ENCODE assay signal across 20 cellular contexts in genomic region chr20:62837091-62837490, GRCh38. TPM values are rescaled to one million over a fixed set of nuclear protein-coding genes. Genes with fewer than 3 reads are reported as not detected.
A peak's percentile ranks its signal among the peaks of the same experiment; 100 is the strongest.
DNase-seq lines count a peak whose midpoint lies in the region; ATAC-seq and TF ChIP-seq lines count a peak whose summit lies in the region.
"Had no signal": no experiment of that assay in that cellular context is flagged by ENCODE, and none has a peak within 500 bp of the region (broad histone marks: within the 10 kb centered on the region; RNA-seq: fewer than 3 reads in every experiment).

No MANE protein-coding gene starts in this region.

- 92 to 94% methylated on average over 15 of the region's 15 CpGs for WGBS in heart right ventricle, 2 donors

- peak; percentile 33 for DNase-seq in Right ventricle myocardium superior
- DNase-seq in heart right ventricle = no peak
- no peak for DNase-seq in Karpas-422
- no peak for DNase-seq in activated B cell treated with CpG ODN at 0.5 μM for 24 hours
- no peak for DNase-seq in stimulated activated naive B cell treated with anti-CD40 and anti-IgM and Interleukin-4, amounts not matched to agents 10 μg/mL and 1 μg/mL and 100 μg/mL, for 72 hours
- DNase-seq in WTC11 (ENCODE audit: low spot score) = no peak
- no peak for DNase-seq in activated T-cell treated with anti-CD3 and anti-CD28 coated beads, Interleukin-2, amount 50 U/mL, for 48 hours
- DNase-seq: 8988T, BE2C, GM23248, KG1, NCI-H1436, NCI-H1930, NCI-H345, NCI-H524 treated with DMSO at 0.1 percent for 48 hours, SHP77 treated with DMSO at 0.1 percent for 48 hours had no signal

- no peak overlapping the region for H3K9ac ChIP-seq in Karpas-422 (ENCODE audit: low read length)
- H3K9ac ChIP-seq: GM23248, SK-N-SH had no signal

- H3K27ac ChIP-seq in heart right ventricle = no peak overlapping the region
- H3K27ac ChIP-seq in Karpas-422 (ENCODE audit: low read length) = peak overlapping the region; percentile 71; the same call in 1 of the 2 replicates
- H3K27ac ChIP-seq: GM23248 had no signal

- H3K36me3 Mint-ChIP-seq in activated B cell treated with CpG ODN at 0.5 μM for 24 hours (ENCODE audit: low read depth) = peaks cover 18% of the 10 kb centered on the region
- peaks cover 0 to 3% of the 10 kb centered on the region in 2 donors for H3K36me3 Mint-ChIP-seq in stimulated activated naive B cell treated with anti-CD40 and anti-IgM and Interleukin-4, amounts not matched to agents 10 μg/mL and 1 μg/mL and 100 μg/mL, for 72 hours
- peaks cover 17% of the 10 kb centered on the region for H3K36me3 Mint-ChIP-seq in WTC11

- intact Hi-C loops in Right ventricle myocardium superior (cut with DNase I) = no loop called here
- intact Hi-C loops in heart right ventricle (cut with DNase I) = no loop called here
- intact Hi-C loops in activated B cell treated with CpG ODN at 0.5 μM for 24 hours (cut with micrococcal nuclease) = no loop called here

- H3K4me3 Mint-ChIP-seq in activated B cell treated with CpG ODN at 0.5 μM for 24 hours (no peak overlapping the region), WTC11 (no peak overlapping the region)
- peak overlapping the region in 1 of 2 donors; percentile 37 for H3K4me3 Mint-ChIP-seq in stimulated activated naive B cell treated with anti-CD40 and anti-IgM and Interleukin-4, amounts not matched to agents 10 μg/mL and 1 μg/mL and 100 μg/mL, for 72 hours

- H3K27me3 ChIP-seq in heart right ventricle (peaks cover 0 to 5% (median 0%) of the 10 kb centered on the region in 7 donors), Karpas-422 (ENCODE audit: low read length) (no peaks in the 10 kb centered on the region)
- H3K27me3 ChIP-seq: BE2C had no signal

- H3K27me3 Mint-ChIP-seq in activated B cell treated with CpG ODN at 0.5 μM for 24 hours (no peaks in the 10 kb centered on the region), WTC11 (ENCODE audit: low read depth) (no peaks in the 10 kb centered on the region)
- no peaks in the 10 kb centered on the region for H3K27me3 Mint-ChIP-seq in stimulated activated naive B cell treated with anti-CD40 and anti-IgM and Interleukin-4, amounts not matched to agents 10 μg/mL and 1 μg/mL and 100 μg/mL, for 72 hours

- H3K9me2 ChIP-seq in Karpas-422 (replicated peaks; ENCODE audit: insufficient read depth, low read length) = no peaks in the 10 kb centered on the region
- H3K9me2 ChIP-seq: SK-N-SH had no signal

- no peak overlapping the region for H2AFZ ChIP-seq in Karpas-422 (ENCODE audit: low read length)

- H3K27ac Mint-ChIP-seq in activated B cell treated with CpG ODN at 0.5 μM for 24 hours (peak overlapping the region; percentile 90), WTC11 (no peak overlapping the region)
- H3K27ac Mint-ChIP-seq in stimulated activated naive B cell treated with anti-CD40 and anti-IgM and Interleukin-4, amounts not matched to agents 10 μg/mL and 1 μg/mL and 100 μg/mL, for 72 hours = peak overlapping the region; percentile 94

- H3K4me1 ChIP-seq in heart right ventricle (peaks cover 0 to 9% (median 0%) of the 10 kb centered on the region in 9 donors), Karpas-422 (ENCODE audit: low read length) (peaks cover 36% of the 10 kb centered on the region)

- H3K36me3 ChIP-seq in heart right ventricle = no peaks in the 10 kb centered on the region
- no peaks in the 10 kb centered on the region for H3K36me3 ChIP-seq in Karpas-422 (ENCODE audit: insufficient read depth, low read length)
- H3K36me3 ChIP-seq: BE2C had no signal

- H3K4me2 ChIP-seq in Karpas-422 (ENCODE audit: low read depth, low read length, poor library complexity, severe bottlenecking) = no peak overlapping the region
- H3K4me2 ChIP-seq: SK-N-SH had no signal

- no peaks in the 10 kb centered on the region for H3K9me3 ChIP-seq in heart right ventricle
- H3K9me3 ChIP-seq in Karpas-422 (ENCODE audit: low read length) = no peaks in the 10 kb centered on the region
- H3K9me3 ChIP-seq: BE2C, SK-N-SH had no signal

- H3K4me1 Mint-ChIP-seq in activated B cell treated with CpG ODN at 0.5 μM for 24 hours = peaks cover 54% of the 10 kb centered on the region
- H3K4me1 Mint-ChIP-seq in stimulated activated naive B cell treated with anti-CD40 and anti-IgM and Interleukin-4, amounts not matched to agents 10 μg/mL and 1 μg/mL and 100 μg/mL, for 72 hours = peaks cover 17 to 34% of the 10 kb centered on the region in 2 donors
- H3K4me1 Mint-ChIP-seq in WTC11 = peaks cover 13% of the 10 kb centered on the region

- H3K9me3 Mint-ChIP-seq in activated B cell treated with CpG ODN at 0.5 μM for 24 hours = no peaks in the 10 kb centered on the region
- no peaks in the 10 kb centered on the region for H3K9me3 Mint-ChIP-seq in stimulated activated naive B cell treated with anti-CD40 and anti-IgM and Interleukin-4, amounts not matched to agents 10 μg/mL and 1 μg/mL and 100 μg/mL, for 72 hours
- H3K9me3 Mint-ChIP-seq in WTC11 = no peaks in the 10 kb centered on the region

- CTCF ChIA-PET in activated B cell treated with CpG ODN at 0.5 μM for 24 hours (lab: Charles Lee) = no interaction called here
- CTCF ChIA-PET in WTC11 (lab: Charles Lee) = no interaction called here

- TF ChIP-seq CTCF in heart right ventricle (IDR thresholded peaks at IDR 0.05) (no peak), activated B cell treated with CpG ODN at 0.5 μM for 24 hours (IDR thresholded peaks at IDR 0.05) (no peak), WTC11 (IDR thresholded peaks at IDR 0.05) (no peak)

- H3K4me3 ChIP-seq in heart right ventricle (no peak overlapping the region), Karpas-422 (ENCODE audit: low read length) (no peak overlapping the region)
- H3K4me3 ChIP-seq: GM23248 had no signal

- H4K20me1 ChIP-seq in Karpas-422 (ENCODE audit: insufficient read depth, low read depth, low read length) = no peaks in the 10 kb centered on the region

- POLR2A ChIA-PET in activated B cell treated with CpG ODN at 0.5 μM for 24 hours (lab: Charles Lee) = interaction anchor here (0.7 kb wide), 2 partner anchors 11 to 22 kb away, joined by 3 to 4 read pairs; no protein-coding TSS in a partner anchor
- POLR2A ChIA-PET in WTC11 (lab: Charles Lee) = no interaction called here

- ATAC-seq in Right ventricle myocardium superior (ENCODE audit: poor library complexity) (no peak), heart right ventricle (no peak), activated B cell treated with CpG ODN at 0.5 μM for 24 hours (ENCODE audit: low read depth) (no peak), WTC11 (no peak), GM18502 (IDR thresholded peaks at IDR 0.05; ENCODE audit: poor library complexity, unreplicated experiment) (no peak)
- no peak for ATAC-seq in stimulated activated naive B cell treated with anti-CD40 and anti-IgM and Interleukin-4, amounts not matched to agents 10 μg/mL and 1 μg/mL and 100 μg/mL, for 72 hours (replicated peaks)
- ATAC-seq: HCT116, Panc1 had no signal

- no peaks in the 10 kb centered on the region for H3K79me2 ChIP-seq in Karpas-422 (ENCODE audit: low read length)

TF ChIP-seq in WTC11, 78 proteins besides CTCF, POLR2A, EP300 and RAD21 (continues in another document):
- no peak for TF ChIP-seq STAT6 (CRISPR knock-in tag; conservative IDR thresholded peaks at IDR 0.05; ENCODE audit: low read depth)
- no peak for TF ChIP-seq JAZF1 (CRISPR knock-in tag; IDR thresholded peaks at IDR 0.05)
- no peak for TF ChIP-seq ZNF671 (CRISPR knock-in tag; IDR thresholded peaks at IDR 0.05)
- TF ChIP-seq IRF2 (CRISPR knock-in tag; IDR thresholded peaks at IDR 0.05; ENCODE audit: borderline replicate concordance, low read depth) = no peak
- no peak for TF ChIP-seq ZNF317 (CRISPR knock-in tag; IDR thresholded peaks at IDR 0.05; ENCODE audit: borderline replicate concordance, low read depth)

RNA-seq across cellular contexts. Expression of gene COL9A3, which starts 20.2 kb away (rescaled TPM):
- 2.7 TPM for total RNA-seq in Right ventricle myocardium superior
- 1 to 10 TPM in 8 of 10 donors, under 1 TPM in 2; 0.45 to 3.6 (median 1.8) TPM for total RNA-seq in heart right ventricle
- 10 to 100 TPM in 1 of 2 donors, 1 to 10 TPM in 1; 4.5 to 15.2 TPM for polyA plus RNA-seq in heart right ventricle
- 41.2 and 87.5 TPM in 2 replicates for total RNA-seq in Karpas-422 (2014; rRNA removed; shearing (Covaris generic); ENCODE audit: low replicate concordance)
- total RNA-seq in activated B cell treated with CpG ODN at 0.5 μM for 24 hours = 33.2 and 37.6 TPM in 2 replicates
- 115 to 136 TPM (median 123 TPM) in 3 replicates for total RNA-seq in WTC11 (2021)
- total RNA-seq: GM23248 had no signal

RNA-seq across cellular contexts. Expression of gene TCFL5, which starts 24.5 kb away (rescaled TPM):
- total RNA-seq in Right ventricle myocardium superior (6.1 TPM), heart right ventricle (1 to 10 TPM; 3.5 to 8.3 (median 6.5) TPM), activated B cell treated with CpG ODN at 0.5 μM for 24 hours (54.5 and 55.6 TPM in 2 replicates), WTC11 (2021) (19.7 to 20.4 TPM (median 20.3 TPM) in 3 replicates)
- polyA plus RNA-seq in heart right ventricle = 1 to 10 TPM; 2.5 to 3.4 TPM
- total RNA-seq in Karpas-422 (2014; rRNA removed; shearing (Covaris generic); ENCODE audit: low replicate concordance) = 11.3 and 11.5 TPM in 2 replicates

RNA-seq across cellular contexts. Expression of gene OGFR, which starts 32.5 kb away (rescaled TPM):
- total RNA-seq in Right ventricle myocardium superior (17.8 TPM), heart right ventricle (10 to 100 TPM; 13.0 to 37.5 (median 16.8) TPM), activated B cell treated with CpG ODN at 0.5 μM for 24 hours (74.6 and 78.9 TPM in 2 replicates), WTC11 (2021) (32.5 to 43.3 TPM (median 33.8 TPM) in 3 replicates)
- polyA plus RNA-seq in heart right ventricle = 10 to 100 TPM; 17.7 to 34.5 TPM
- 23.8 and 99.0 TPM in 2 replicates for total RNA-seq in Karpas-422 (2014; rRNA removed; shearing (Covaris generic); ENCODE audit: low replicate concordance)

RNA-seq across cellular contexts. Expression of gene MRGBP, which starts 40.8 kb away (rescaled TPM):
- total RNA-seq in Right ventricle myocardium superior (10.2 TPM), heart right ventricle (1 to 10 TPM; 6.8 to 10.0 (median 8.1) TPM), activated B cell treated with CpG ODN at 0.5 μM for 24 hours (9.8 and 10.7 TPM in 2 replicates), WTC11 (2021) (20.0 to 20.8 TPM (median 20.2 TPM) in 3 replicates)
- polyA plus RNA-seq in heart right ventricle = 10 to 100 TPM in 1 of 2 donors, 1 to 10 TPM in 1; 6.5 to 10.8 TPM
- total RNA-seq in Karpas-422 (2014; rRNA removed; shearing (Covaris generic); ENCODE audit: low replicate concordance) = 17.9 and 31.9 TPM in 2 replicates
